16 cellular contexts compared by ENCODE assay signal in genomic region chr5:139186752-139187326, GRCh38.
"Had no signal": no experiment of that assay in that cellular context is flagged by ENCODE, and none has a peak within 500 bp of the region (broad histone marks: within the 10 kb centered on the region; RNA-seq: fewer than 3 reads in every experiment).

No MANE protein-coding gene starts in this region.

- H3K4me1 ChIP-seq: colonic mucosa had no signal

- DNase-seq: activated CD4-positive, alpha-beta T cell treated with anti-CD3 and anti-CD28 coated beads, Interleukin-2, amount 50 U/mL, for 4 hours; activated naive CD4-positive, alpha-beta T cell; activated naive CD8-positive, alpha-beta T cell treated with anti-CD3 and anti-CD28 coated beads, Interleukin-2, amount 10 ng/mL, durations not matched to agents 7 days and 5 days; anterior cingulate cortex; central memory CD4-positive, alpha-beta T cell; colonic mucosa; heart left ventricle; kidney glomerular epithelial cell; naive thymus-derived CD4-positive, alpha-beta T cell; ovary; right lobe of liver; stimulated activated CD4-positive, alpha-beta T cell treated with anti-CD3 and anti-CD28 coated beads, Interleukin-4, amount 100 ng/mL, for 24 hours; upper lobe of right lung had no signal

- H3K27me3 ChIP-seq: colonic mucosa, gastroesophageal sphincter, heart left ventricle, ovary, right lobe of liver, upper lobe of right lung had no signal

- ATAC-seq: gastroesophageal sphincter; heart left ventricle; naive thymus-derived CD4-positive, alpha-beta T cell; right lobe of liver; stimulated activated effector memory CD8-positive, alpha-beta T cell treated with anti-CD3 and anti-CD28 coated beads, Interleukin-12 subunit alpha, Interleukin-12 subunit beta, amount 100 ng/mL, for 72 hours; upper lobe of right lung had no signal

- H3K4me3 ChIP-seq: colonic mucosa, gastroesophageal sphincter, heart left ventricle, ovary, right lobe of liver, thoracic aorta, upper lobe of right lung had no signal

- H3K36me3 ChIP-seq: colonic mucosa, gastroesophageal sphincter, ovary, right lobe of liver, thoracic aorta, upper lobe of right lung had no signal

- H3K27ac ChIP-seq: colonic mucosa, ovary, right lobe of liver, upper lobe of right lung had no signal

- H3K9me3 ChIP-seq: colonic mucosa, gastroesophageal sphincter, heart left ventricle, ovary, right lobe of liver, thoracic aorta, upper lobe of right lung had no signal
